ENCODE assay signal across 26 cellular contexts in the genomic region with DNA sequence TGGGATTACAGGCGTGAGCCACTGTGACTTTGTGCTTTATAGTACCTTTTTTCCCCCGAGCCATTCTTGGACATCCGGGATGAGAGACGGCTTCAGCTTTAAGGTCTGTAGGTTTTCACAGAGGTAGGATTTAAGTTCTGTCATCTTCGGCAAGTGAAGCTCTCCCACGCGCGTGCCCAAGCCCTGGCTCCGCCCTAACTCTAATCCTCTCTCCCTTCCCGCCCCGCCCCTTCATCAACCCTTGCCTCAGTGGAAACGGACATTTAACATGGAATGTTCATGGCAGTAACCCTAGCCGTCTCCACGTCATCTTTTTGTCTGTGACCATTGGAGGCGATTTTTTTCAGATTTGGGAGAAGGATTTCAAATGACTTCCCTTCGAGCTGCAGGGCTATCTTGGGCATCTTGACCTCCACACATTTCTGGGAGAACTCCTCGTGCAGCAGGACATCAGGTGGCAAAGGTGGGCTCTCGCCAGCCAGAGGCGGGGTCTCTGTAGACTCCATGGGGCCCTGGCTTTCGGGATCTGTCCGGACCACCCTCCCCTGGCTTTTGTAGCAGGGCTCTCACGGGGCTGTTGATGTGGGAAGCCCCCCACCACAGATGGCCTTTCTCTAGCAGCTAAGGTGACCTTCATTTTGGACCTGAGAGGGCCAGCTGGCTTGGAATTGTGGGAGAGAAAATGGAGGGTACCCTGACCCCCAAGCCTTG. TPM values are rescaled to one million over a fixed set of nuclear protein-coding genes. Genes with fewer than 3 reads are reported as not detected.
"Had no signal": no experiment of that assay in that cellular context is flagged by ENCODE, and none has a peak within 500 bp of the region (broad histone marks: within the 10 kb centered on the region; RNA-seq: fewer than 3 reads in every experiment).

No MANE protein-coding gene starts in this region.

- H3K9ac ChIP-seq: parathyroid adenoma had no signal

- H3K79me2 ChIP-seq: parathyroid adenoma had no signal

- DNase-seq: activated CD4-positive, alpha-beta T cell treated with anti-CD3 and anti-CD28 coated beads for 4 hours; activated CD4-positive, alpha-beta T cell treated with anti-CD3 and anti-CD28 coated beads, Interleukin-2, amount 50 U/mL, for 48 hours; activated CD4-positive, CD25-positive, alpha-beta regulatory T cell; activated CD8-positive, alpha-beta memory T cell treated with anti-CD3 and anti-CD28 coated beads, Interleukin-2, amount 10 ng/mL, durations not matched to agents 7 days and 5 days; activated naive CD4-positive, alpha-beta T cell treated with anti-CD3 and anti-CD28 coated beads, Interleukin-2, amount 10 ng/mL, durations not matched to agents 7 days and 5 days; activated naive CD8-positive, alpha-beta T cell treated with anti-CD3 and anti-CD28 coated beads, Interleukin-2, amount 50 U/mL, for 24 hours; activated T-cell treated with anti-CD3 and anti-CD28 coated beads for 4 hours; cerebellar nuclear complex; effector memory CD4-positive, alpha-beta T cell; foreskin keratinocyte; hippocampal formation; midbrain; small intestine; stimulated activated CD4-positive, alpha-beta T cell treated with anti-CD3 and anti-CD28 coated beads, Interleukin-15, amount 100 ng/mL, for 24 hours; stomach; T1000; transverse colon had no signal

- H3K27ac ChIP-seq: foreskin keratinocyte, parathyroid adenoma, stomach, suprapubic skin, transverse colon had no signal

- FAIRE-seq: small intestine, urothelium cell line had no signal

- H3K9me3 Mint-ChIP-seq: activated naive CD4-positive, alpha-beta T cell treated with anti-CD3 and anti-CD28 coated beads, Interleukin-2, amount 10 ng/mL, durations not matched to agents 7 days and 5 days; activated naive CD8-positive, alpha-beta T cell treated with anti-CD3 and anti-CD28 coated beads, Interleukin-2, amount 50 U/mL, for 24 hours; dendritic cell treated with granulocyte-macrophage colony-stimulating factor and Interleukin-4, amounts not matched to agents 40 ng/mL and 50 ng/mL, for 4 days; natural killer cell treated with Interleukin-12 subunit alpha and Interleukin-12 subunit beta and Interleukin-15 and Interleukin-18, amount 100 ng/mL, for 72 hours; stimulated activated memory B cell treated with anti-CD40 and anti-IgM and Interleukin-4, amounts not matched to agents 10 μg/mL and 1 μg/mL and 100 μg/mL, for 72 hours had no signal

- H3K36me3 Mint-ChIP-seq: activated CD8-positive, alpha-beta memory T cell treated with anti-CD3 and anti-CD28 coated beads, Interleukin-2, amount 10 ng/mL, durations not matched to agents 7 days and 5 days; activated naive CD4-positive, alpha-beta T cell treated with anti-CD3 and anti-CD28 coated beads, Interleukin-2, amount 10 ng/mL, durations not matched to agents 7 days and 5 days; natural killer cell treated with Interleukin-12 subunit alpha and Interleukin-12 subunit beta and Interleukin-15 and Interleukin-18, amount 100 ng/mL, for 72 hours had no signal

- H3K27me3 ChIP-seq: foreskin keratinocyte, transverse colon had no signal

- H3K4me3 ChIP-seq: stomach, suprapubic skin, transverse colon had no signal

- H3K9me3 ChIP-seq: stomach, suprapubic skin, transverse colon had no signal

- H3K36me3 ChIP-seq: stomach, suprapubic skin, transverse colon had no signal

- H3K27me3 Mint-ChIP-seq: activated naive CD8-positive, alpha-beta T cell treated with anti-CD3 and anti-CD28 coated beads, Interleukin-2, amount 50 U/mL, for 24 hours; natural killer cell treated with Interleukin-12 subunit alpha and Interleukin-12 subunit beta and Interleukin-15 and Interleukin-18, amount 100 ng/mL, for 72 hours had no signal

- H3K27ac Mint-ChIP-seq: activated CD8-positive, alpha-beta memory T cell treated with anti-CD3 and anti-CD28 coated beads, Interleukin-2, amount 10 ng/mL, durations not matched to agents 7 days and 5 days; activated naive CD4-positive, alpha-beta T cell treated with anti-CD3 and anti-CD28 coated beads, Interleukin-2, amount 10 ng/mL, durations not matched to agents 7 days and 5 days; activated naive CD8-positive, alpha-beta T cell treated with anti-CD3 and anti-CD28 coated beads, Interleukin-2, amount 50 U/mL, for 24 hours; dendritic cell treated with granulocyte-macrophage colony-stimulating factor and Interleukin-4, amounts not matched to agents 40 ng/mL and 50 ng/mL, for 4 days; natural killer cell treated with Interleukin-12 subunit alpha and Interleukin-12 subunit beta and Interleukin-15 and Interleukin-18, amount 100 ng/mL, for 72 hours; stimulated activated memory B cell treated with anti-CD40 and anti-IgM and Interleukin-4, amounts not matched to agents 10 μg/mL and 1 μg/mL and 100 μg/mL, for 72 hours had no signal

- ATAC-seq: activated CD8-positive, alpha-beta memory T cell treated with anti-CD3 and anti-CD28 coated beads, Interleukin-2, amount 10 ng/mL, durations not matched to agents 7 days and 5 days; activated naive CD8-positive, alpha-beta T cell treated with anti-CD3 and anti-CD28 coated beads, Interleukin-2, amount 50 U/mL, for 24 hours; foreskin keratinocyte; sciatic nerve; stimulated activated memory B cell treated with anti-CD40 and anti-IgM and Interleukin-4, amounts not matched to agents 10 μg/mL and 1 μg/mL and 100 μg/mL, for 72 hours had no signal

- H3K4me3 Mint-ChIP-seq: activated CD8-positive, alpha-beta memory T cell treated with anti-CD3 and anti-CD28 coated beads, Interleukin-2, amount 10 ng/mL, durations not matched to agents 7 days and 5 days; activated naive CD4-positive, alpha-beta T cell treated with anti-CD3 and anti-CD28 coated beads, Interleukin-2, amount 10 ng/mL, durations not matched to agents 7 days and 5 days; activated naive CD8-positive, alpha-beta T cell treated with anti-CD3 and anti-CD28 coated beads, Interleukin-2, amount 50 U/mL, for 24 hours; dendritic cell treated with granulocyte-macrophage colony-stimulating factor and Interleukin-4, amounts not matched to agents 40 ng/mL and 50 ng/mL, for 4 days; natural killer cell treated with Interleukin-12 subunit alpha and Interleukin-12 subunit beta and Interleukin-15 and Interleukin-18, amount 100 ng/mL, for 72 hours; stimulated activated memory B cell treated with anti-CD40 and anti-IgM and Interleukin-4, amounts not matched to agents 10 μg/mL and 1 μg/mL and 100 μg/mL, for 72 hours had no signal

- H2AFZ ChIP-seq: parathyroid adenoma had no signal

- H3K4me1 ChIP-seq: foreskin keratinocyte, parathyroid adenoma, stomach, suprapubic skin, transverse colon had no signal

RNA-seq across cellular contexts. Expression of gene COLEC11, which starts 6.8 kb away (rescaled TPM):
- total RNA-seq: foreskin keratinocyte; T-helper 1 cell treated with Interleukin-12 subunit alpha and Interleukin-12 subunit beta and Interleukin-4 antibody, amounts not matched to agents 30 ng/mL and 1 ng/mL, for 36 hours had no signal
- polyA plus RNA-seq: foreskin keratinocyte had no signal

RNA-seq across cellular contexts. Expression of gene ALLC, which starts 56.3 kb away (rescaled TPM):
- total RNA-seq: activated CD8-positive, alpha-beta memory T cell treated with anti-CD3 and anti-CD28 coated beads, Interleukin-2, amount 10 ng/mL, durations not matched to agents 7 days and 5 days; foreskin keratinocyte; lung microvascular endothelial cell; natural killer cell treated with Interleukin-12 subunit alpha and Interleukin-12 subunit beta and Interleukin-15 and Interleukin-18, amount 100 ng/mL, for 72 hours; stomach; suprapubic skin; T-helper 1 cell treated with Interleukin-12 subunit alpha and Interleukin-12 subunit beta and Interleukin-4 antibody, amounts not matched to agents 30 ng/mL and 1 ng/mL, for 36 hours; transverse colon had no signal
- polyA plus RNA-seq: foreskin keratinocyte, stomach had no signal
